ENCODE assay signal across 8 cellular contexts in genomic region chr19:38564981-38565685, GRCh38. TPM values are rescaled to one million over a fixed set of nuclear protein-coding genes. Genes with fewer than 3 reads are reported as not detected.
A peak's percentile ranks its signal among the peaks of the same experiment; 100 is the strongest.
DNase-seq lines count a peak whose midpoint lies in the region; ATAC-seq and TF ChIP-seq lines count a peak whose summit lies in the region.

No MANE protein-coding gene starts in this region.

- peak overlapping the region; percentile 38; the same call in 1 of the 2 replicates for H2AFZ ChIP-seq in GM23248

- 7 to 12% methylated on average over 28 to 71 of the region's 111 CpGs for whole genome bisulfite sequencing in GM23248 (ENCODE audit: low coverage in 1 of 2, low lambda C conversion rate in 2 of 2, missing lambda C conversion rate in 2 of 2), 2 experiments
- 3 to 12% methylated on average over 71 to 111 of the region's 111 CpGs for WGBS in lung, 2 donors

- DNase-seq in GM23248 (peak; percentile 48), lung (ENCODE audit: low spot score) (no peak), posterior vena cava (ENCODE audit: low spot score) (no peak), NCI-H345 (lab: John Stamatoyannopoulos, UW) (no peak), NCI-H2081 treated with DMSO at 0.1 percent for 48 hours (lab: John Stamatoyannopoulos, UW) (no peak), SKM-1 (lab: John Stamatoyannopoulos, UW; ENCODE audit: unreplicated experiment) (no peak)
- peak; percentile 4 for DNase-seq in activated gamma-delta T cell treated with anti-CD3 and anti-CD28 coated beads, Interleukin-2, amount 50 U/mL, for 16 hours (ENCODE audit: low read depth)

- H3K36me3 ChIP-seq in BLaER1 treated with 17β-estradiol and CSF1 and Interleukin-3, amounts not matched to agents 10 nM and 100 nM: no peaks in the 10 kb centered on the region
- H3K36me3 ChIP-seq in GM23248 (ENCODE audit: low read depth) (no peaks in the 10 kb centered on the region), lung (ENCODE audit: control insufficient read depth in 2 of 2, insufficient read depth in 2 of 2, low read length in 2 of 2) (no peaks in the 10 kb centered on the region)

- H3F3A ChIP-seq in GM23248 (ENCODE audit: insufficient read depth): peaks cover 1% of the 10 kb centered on the region; the same call in 1 of the 2 replicates

- H3K4me3 ChIP-seq in BLaER1 treated with 17β-estradiol and CSF1 and Interleukin-3, amounts not matched to agents 10 nM and 100 nM: peak overlapping the region in 6 of 10 experiments; percentile 14 to 52 (median 23); a peak in 8 of 20 replicates
- peak overlapping the region; percentile 43; the same call in 1 of the 2 replicates for H3K4me3 ChIP-seq in GM23248
- H3K4me3 ChIP-seq in lung: no peak overlapping the region

- H3K9me2 ChIP-seq in GM23248 (ENCODE audit: insufficient read depth): no peaks in the 10 kb centered on the region

- peak overlapping the region; percentile 24 to 73 (median 53); a peak in 20 of 22 replicates for H3K4me2 ChIP-seq in BLaER1 treated with 17β-estradiol and CSF1 and Interleukin-3, amounts not matched to agents 10 nM and 100 nM
- H3K4me2 ChIP-seq in GM23248 (ENCODE audit: unreplicated experiment): no peak overlapping the region

- no peak overlapping the region for H3K27ac ChIP-seq in BLaER1 treated with 17β-estradiol and CSF1 and Interleukin-3, amounts not matched to agents 10 nM and 100 nM
- H3K27ac ChIP-seq in GM23248 (no peak overlapping the region), lung (ENCODE audit: low read depth in 1 of 2, low read length in 1 of 2) (peak overlapping the region in 1 of 2 donors; percentile 37)

- peak; percentile 59 for ATAC-seq in lung (ENCODE audit: insufficient read depth, low FRiP score)

- peaks cover 0 to 10% (median 0%) of the 10 kb centered on the region in 10 experiments; a peak in 6 of 20 replicates for H3K4me1 ChIP-seq in BLaER1 treated with 17β-estradiol and CSF1 and Interleukin-3, amounts not matched to agents 10 nM and 100 nM
- no peaks in the 10 kb centered on the region for H3K4me1 ChIP-seq in GM23248 (ENCODE audit: insufficient read depth)
- H3K4me1 ChIP-seq in lung (ENCODE audit: control insufficient read depth in 2 of 2, insufficient read depth in 2 of 2, low read length in 2 of 2): peaks cover 0 to 5% of the 10 kb centered on the region in 2 donors

- in situ Hi-C loops in GM23248 (cut with MboI): no loop called here

- H3K9ac ChIP-seq in BLaER1 treated with 17β-estradiol and CSF1 and Interleukin-3, amounts not matched to agents 10 nM and 100 nM: no peak overlapping the region
- H3K9ac ChIP-seq in GM23248: no peak overlapping the region

- H4K20me1 ChIP-seq in BLaER1 treated with 17β-estradiol and CSF1 and Interleukin-3, amounts not matched to agents 10 nM and 100 nM: no peaks in the 10 kb centered on the region
- H4K20me1 ChIP-seq in GM23248 (ENCODE audit: insufficient read depth): no peaks in the 10 kb centered on the region

- no peaks in the 10 kb centered on the region for H3K9me3 ChIP-seq in BLaER1 treated with 17β-estradiol and CSF1 and Interleukin-3, amounts not matched to agents 10 nM and 100 nM (replicated peaks in 1 of 11)
- H3K9me3 ChIP-seq in GM23248 (ENCODE audit: low read depth) (no peaks in the 10 kb centered on the region), lung (ENCODE audit: control insufficient read depth in 2 of 2, insufficient read depth in 1 of 2, low read length in 1 of 2) (no peaks in the 10 kb centered on the region)

- H3K27me3 ChIP-seq in BLaER1 treated with 17β-estradiol and CSF1 and Interleukin-3, amounts not matched to agents 10 nM and 100 nM: peaks cover 22 to 52% (median 45%) of the 10 kb centered on the region in 11 experiments
- peaks cover 13% of the 10 kb centered on the region for H3K27me3 ChIP-seq in GM23248 (replicated peaks; ENCODE audit: insufficient read depth)
- H3K27me3 ChIP-seq in lung (ENCODE audit: control insufficient read depth, insufficient read depth): no peaks in the 10 kb centered on the region

- intact Hi-C loops in posterior vena cava (cut with DNase I): no loop called here

- TF ChIP-seq CTCF in lung (IDR thresholded peaks at IDR 0.05; ENCODE audit: control extremely low read depth, extremely low read depth): no peak

- no peaks in the 10 kb centered on the region for H3K79me2 ChIP-seq in GM23248 (ENCODE audit: insufficient read depth)

RNA-seq across cellular contexts. Expression of gene MAP4K1, which starts 52.6 kb away (rescaled TPM):
- not detected in 2 replicates for total RNA-seq in GM23248 (2014; rRNA removed; shearing (Covaris generic))
- 0.63 and 1.0 TPM in 2 replicates for polyA plus RNA-seq in GM23248 (2016; fragmentation: Nextera tagmentation; extraction: Ambion mirVana)
- total RNA-seq in lung: 1 to 10 TPM; 4.0 to 9.8 TPM
- polyA plus RNA-seq in lung: 10 to 100 TPM in 1 of 2 donors, 1 to 10 TPM in 1; 7.0 to 13.1 TPM
- 1 to 10 TPM; 2.7 to 5.5 TPM for total RNA-seq in posterior vena cava

RNA-seq across cellular contexts. Expression of gene EIF3K, which starts 53.9 kb away (rescaled TPM):
- 270 and 295 TPM in 2 replicates for total RNA-seq in GM23248 (2014; rRNA removed; shearing (Covaris generic))
- 143 and 151 TPM in 2 replicates for polyA plus RNA-seq in GM23248 (2016; fragmentation: Nextera tagmentation; extraction: Ambion mirVana)
- total RNA-seq in lung: 100 to 1,000 TPM; 142 to 243 TPM
- polyA plus RNA-seq in lung: 100 to 1,000 TPM; 266 to 344 TPM
- total RNA-seq in posterior vena cava: 100 to 1,000 TPM; 170 to 191 TPM

Comparison
In these comparisons a context has a peak if more than half of its experiments do, and no peak if none do; other contexts are left out.
1. DNase-seq: peak in GM23248 (single experiment) and activated gamma-delta T cell treated with anti-CD3 and anti-CD28 coated beads, Interleukin-2, amount 50 U/mL, for 16 hours (single experiment); none in lung (single experiment), posterior vena cava (single experiment), NCI-H345 (single experiment), NCI-H2081 treated with DMSO at 0.1 percent for 48 hours (single experiment) and SKM-1 (single experiment).